Comparison of ENCODE assay signal across 19 cellular contexts in genomic region chr11:371716-372590, GRCh38. TPM values are rescaled to one million over a fixed set of nuclear protein-coding genes. Genes with fewer than 3 reads are reported as not detected.
A peak's percentile ranks its signal among the peaks of the same experiment; 100 is the strongest.
DNase-seq lines count a peak whose midpoint lies in the region; ATAC-seq, FAIRE-seq and TF ChIP-seq lines count a peak whose summit lies in the region.
"Had no signal": no experiment of that assay in that cellular context is flagged by ENCODE, and none has a peak within 500 bp of the region (broad histone marks: within the 10 kb centered on the region; RNA-seq: fewer than 3 reads in every experiment).

No MANE protein-coding gene starts in this region.

- H3K4me3 ChIP-seq in right cardiac atrium (ENCODE audit: low read length) = no peak overlapping the region
- no peak overlapping the region for H3K4me3 ChIP-seq in right atrium auricular region
- peak overlapping the region in 1 of 3 experiments; percentile 9; a peak in 1 of 6 replicates for H3K4me3 ChIP-seq in HepG2 (replicated peaks in 1 of 3; ENCODE audit: insufficient read depth in 1 of 3, low read depth in 2 of 3, low read length in 3 of 3)
- no peak overlapping the region for H3K4me3 ChIP-seq in foreskin fibroblast (ENCODE audit: low read depth in 1 of 2, low read length in 2 of 2)
- H3K4me3 ChIP-seq: lung, transverse colon had no signal

- 0 out of 2 replicates have a peak, but pooled peaks cover 4% of the 10 kb centered on the region for H4K20me1 ChIP-seq in HepG2 (ENCODE audit: insufficient read depth, low read length)

- no peak overlapping the region for H2AFZ ChIP-seq in HepG2 (ENCODE audit: low read length)

- no peak overlapping the region for H3K9ac ChIP-seq in HepG2 (ENCODE audit: insufficient read depth, low read depth, low read length)

- no peak for FAIRE-seq in HepG2 (lab: Jason Lieb, UNC)

- POLR2A ChIA-PET in HepG2 (lab: Yijun Ruan, JAX) = interaction anchor here (1.7 to 1.9 kb wide), 2 partner anchors 22 to 165 kb away, joined by 4 to 5 read pairs; partner anchors contain the start of genes BET1L, PKP3 and RIC8A

- H3K36me3 ChIP-seq in right atrium auricular region (no peaks in the 10 kb centered on the region), HepG2 (replicated peaks in 1 of 2; ENCODE audit: control insufficient read depth in 1 of 2, insufficient read depth in 2 of 2, low read length in 2 of 2) (peaks cover 0 to 11% of the 10 kb centered on the region in 2 experiments; a peak in 2 of 5 replicates)
- H3K36me3 ChIP-seq: transverse colon had no signal

- TF ChIP-seq EP300 in HepG2 (IDR thresholded peaks at IDR 0.05; ENCODE audit: low read depth in 2 of 2, low read length in 2 of 2) (no peak), HepG2 (CRISPR knock-in tag; IDR thresholded peaks at IDR 0.05; ENCODE audit: borderline replicate concordance) (no peak)

- H3K27me3 ChIP-seq in right cardiac atrium (ENCODE audit: control insufficient read depth, insufficient read depth) (no peaks in the 10 kb centered on the region), right atrium auricular region (peaks cover 0 to 17% of the 10 kb centered on the region in 2 donors), HepG2 (ENCODE audit: control insufficient read depth in 1 of 2, insufficient read depth in 2 of 2, low read length in 2 of 2) (peaks cover 4 to 13% of the 10 kb centered on the region in 2 experiments; a peak in 4 of 5 replicates)

- TF ChIP-seq CTCF in right atrium auricular region (IDR thresholded peaks at IDR 0.05) (no peak), HepG2 (CRISPR knock-in tag; IDR thresholded peaks at IDR 0.05) (no peak), foreskin fibroblast (IDR thresholded peaks at IDR 0.05; ENCODE audit: low read depth, low read length) (no peak)

- H3K4me2 ChIP-seq in HepG2 (ENCODE audit: low read depth, low read length) = no peak overlapping the region

- intact Hi-C loops in right cardiac atrium (cut with DNase I) = no loop called here
- intact Hi-C loops in HepG2 (cut with micrococcal nuclease; ENCODE audit: unreplicated experiment) = no loop called here

- CTCF ChIA-PET in HepG2 (lab: Yijun Ruan, JAX; ENCODE audit: low intra/inter-chr PET ratio, low total read pairs) = no interaction called here

- H3K4me1 Mint-ChIP-seq in T-helper 17 cell = peaks cover 21% of the 10 kb centered on the region

- no peaks in the 10 kb centered on the region for H3K79me2 ChIP-seq in HepG2 (ENCODE audit: insufficient read depth, low read length)

- peak overlapping the region; percentile 16 for H3K27ac Mint-ChIP-seq in T-helper 17 cell
- H3K27ac Mint-ChIP-seq: CD8-positive, alpha-beta T cell; endodermal cell had no signal

- peaks cover 3% of the 10 kb centered on the region for H3K36me3 Mint-ChIP-seq in T-helper 17 cell (ENCODE audit: low read depth)
- H3K36me3 Mint-ChIP-seq: CD8-positive, alpha-beta T cell had no signal

- no peaks in the 10 kb centered on the region for H3K4me1 ChIP-seq in right cardiac atrium (ENCODE audit: control insufficient read depth, insufficient read depth, low read length)
- peaks cover 0 to 10% of the 10 kb centered on the region in 2 donors for H3K4me1 ChIP-seq in right atrium auricular region
- peaks cover 56% of the 10 kb centered on the region for H3K4me1 ChIP-seq in HepG2 (ENCODE audit: insufficient read depth, low read length)

- no peaks in the 10 kb centered on the region for H3K9me3 ChIP-seq in right cardiac atrium (ENCODE audit: control insufficient read depth, low read length)
- H3K9me3 ChIP-seq in right atrium auricular region = no peaks in the 10 kb centered on the region
- H3K9me3 ChIP-seq in T-helper 17 cell (ENCODE audit: control insufficient read depth, low read length, poor library complexity, severe bottlenecking) = no peaks in the 10 kb centered on the region
- H3K9me3 ChIP-seq in HepG2 (ENCODE audit: low read length) = no peaks in the 10 kb centered on the region
- H3K9me3 ChIP-seq: transverse colon had no signal

- no peak overlapping the region for H3K27ac ChIP-seq in right cardiac atrium (ENCODE audit: low read length)
- no peak overlapping the region for H3K27ac ChIP-seq in right atrium auricular region
- no peak overlapping the region for H3K27ac ChIP-seq in HepG2 (ENCODE audit: extremely low read length, insufficient read depth, low read length)
- H3K27ac ChIP-seq: transverse colon had no signal

- no peak for ATAC-seq in right cardiac atrium
- ATAC-seq in T-helper 17 cell = no peak
- no peak for ATAC-seq in HepG2
- no peak for ATAC-seq in HG03108 (IDR thresholded peaks at IDR 0.05; ENCODE audit: unreplicated experiment)
- ATAC-seq: CD8-positive, alpha-beta T cell; naive thymus-derived CD8-positive, alpha-beta T cell had no signal

- no peak for TF ChIP-seq POLR2A in HepG2 (IDR thresholded peaks at IDR 0.05; ENCODE audit: insufficient read depth in 1 of 2, low read depth in 2 of 2, low read length in 2 of 2)

- peaks cover 16% of the 10 kb centered on the region for H3K27me3 Mint-ChIP-seq in T-helper 17 cell

- H3K4me3 Mint-ChIP-seq in T-helper 17 cell = peak overlapping the region; percentile 74

- TF ChIP-seq RAD21 in HepG2 (CRISPR knock-in tag; IDR thresholded peaks at IDR 0.05) = no peak

- no TSS peak for BruUV-seq in HepG2 (replicated peaks; lab: Mats Ljungman, UMichigan)

- in situ Hi-C loops in HepG2 (cut with HindIII; ENCODE audit: extremely low pct_ligation_motif_present, low pct_unique_long_range_greater_than_20kb) = no loop called here

- 84% methylated on average over 19 of the region's 19 CpGs for WGBS in right cardiac atrium
- WGBS in HepG2 (ENCODE audit: low lambda C conversion rate) = 83% methylated on average over 16 of the region's 19 CpGs

- DNase-seq in right cardiac atrium = peak; percentile 21 to 46 (median 38)
- no peak for DNase-seq in right atrium auricular region (ENCODE audit: low spot score)
- DNase-seq in T-helper 17 cell = no peak
- no peak for DNase-seq in HepG2 (ENCODE audit: low spot score)
- no peak for DNase-seq in superior temporal gyrus (ENCODE audit: extremely low spot score)
- no peak for DNase-seq in RKO (ENCODE audit: low spot score)
- no peak for DNase-seq in foreskin fibroblast
- DNase-seq: amniotic stem cell; CD8-positive, alpha-beta T cell; endodermal cell; islet precursor cell; NCI-H1436 treated with DMSO at 0.1 percent for 48 hours; NCI-H226; SHP77 treated with DMSO at 0.1 percent for 48 hours; transverse colon had no signal

RNA-seq across cellular contexts. Expression of gene B4GALNT4, which starts 2.7 kb away (rescaled TPM):
- 1 to 10 TPM; 1.0 to 1.6 (median 1.3) TPM for total RNA-seq in right cardiac atrium
- polyA plus RNA-seq in right cardiac atrium = 2.5 TPM
- total RNA-seq in right atrium auricular region = under 1 TPM in 1 of 2 donors, not detected in 1; 0.39 TPM
- total RNA-seq in T-helper 17 cell = 1 to 10 TPM; 6.0 to 8.6 TPM
- total RNA-seq in HepG2 (2016; rRNA removed; fragmentation: Illumina TruSeq; extraction: Trizol) = 24.8 and 50.1 TPM in 2 replicates
- 13.7 and 15.2 TPM in 2 replicates for total RNA-seq in HepG2 (2016; cell fraction: cytosol; rRNA removed; fragmentation: Illumina TruSeq; extraction: Trizol; ENCODE audit: low read depth)
- total RNA-seq in HepG2 (2016; cell fraction: insoluble cytoplasmic fraction; rRNA removed; fragmentation: Illumina TruSeq; extraction: Trizol) = 20.5 and 56.5 TPM in 2 replicates
- total RNA-seq in HepG2 (2016; cell fraction: membrane; rRNA removed; fragmentation: Illumina TruSeq; extraction: Trizol) = 36.4 and 42.9 TPM in 2 replicates
- 47.2 and 48.9 TPM in 2 replicates for total RNA-seq in HepG2 (2016; cell fraction: nucleus; rRNA removed; fragmentation: Illumina TruSeq; extraction: Trizol)
- 30.5 and 34.4 TPM in 2 replicates for polyA plus RNA-seq in HepG2 (2011; rRNA removed)
- polyA plus RNA-seq in HepG2 (2011; cell fraction: cytosol; rRNA removed) = 18.4 and 40.1 TPM in 2 replicates
- polyA plus RNA-seq in HepG2 (2011; cell fraction: nucleus; rRNA removed) = 268 and 442 TPM in 2 replicates
- polyA plus RNA-seq in HepG2 (2012) = 19.2 and 34.3 TPM in 2 replicates
- polyA plus RNA-seq in HepG2 (2016; cell fraction: cytosol; fragmentation: Illumina TruSeq; extraction: Trizol; ENCODE audit: low read depth) = 11.8 and 14.2 TPM in 2 replicates
- 26.0 and 28.4 TPM in 2 replicates for polyA plus RNA-seq in HepG2 (2016; cell fraction: insoluble cytoplasmic fraction; fragmentation: Illumina TruSeq; extraction: Trizol; ENCODE audit: low read depth)
- 26.2 and 30.9 TPM in 2 replicates for polyA plus RNA-seq in HepG2 (2016; cell fraction: membrane; fragmentation: Illumina TruSeq; extraction: Trizol; ENCODE audit: low read depth)
- polyA plus RNA-seq in HepG2 (2016; cell fraction: nucleus; fragmentation: Illumina TruSeq; extraction: Trizol; ENCODE audit: insufficient read depth, low read depth) = 152 and 159 TPM in 2 replicates
- 0.07 and 19.7 TPM in 2 replicates for polyA minus RNA-seq in HepG2 (2011; rRNA and poly(A)+ RNA removed; ENCODE audit: low replicate concordance)
- polyA minus RNA-seq in HepG2 (2011; cell fraction: cytosol; rRNA and poly(A)+ RNA removed) = 10.4 and 11.1 TPM in 2 replicates
- polyA minus RNA-seq in HepG2 (2011; cell fraction: nucleus; rRNA and poly(A)+ RNA removed) = 16.9 and 22.4 TPM in 2 replicates

RNA-seq across cellular contexts. Expression of gene PKP3, which starts 22.1 kb away (rescaled TPM):
- under 1 TPM; 0.26 to 0.88 (median 0.63) TPM for total RNA-seq in right cardiac atrium
- polyA plus RNA-seq in right cardiac atrium = 0.36 TPM
- 1 to 10 TPM in 1 of 2 donors, under 1 TPM in 1; 0.43 to 1.0 TPM for total RNA-seq in right atrium auricular region
- total RNA-seq in T-helper 17 cell = not detected
- 21.1 and 28.7 TPM in 2 replicates for total RNA-seq in HepG2 (2016; rRNA removed; fragmentation: Illumina TruSeq; extraction: Trizol)
- total RNA-seq in HepG2 (2016; cell fraction: cytosol; rRNA removed; fragmentation: Illumina TruSeq; extraction: Trizol; ENCODE audit: low read depth) = 5.8 and 6.9 TPM in 2 replicates
- 17.5 and 29.7 TPM in 2 replicates for total RNA-seq in HepG2 (2016; cell fraction: insoluble cytoplasmic fraction; rRNA removed; fragmentation: Illumina TruSeq; extraction: Trizol)
- total RNA-seq in HepG2 (2016; cell fraction: membrane; rRNA removed; fragmentation: Illumina TruSeq; extraction: Trizol) = 13.9 and 14.9 TPM in 2 replicates
- total RNA-seq in HepG2 (2016; cell fraction: nucleus; rRNA removed; fragmentation: Illumina TruSeq; extraction: Trizol) = 14.5 and 19.8 TPM in 2 replicates
- polyA plus RNA-seq in HepG2 (2011; rRNA removed) = 18.0 and 25.1 TPM in 2 replicates
- 13.8 and 24.2 TPM in 2 replicates for polyA plus RNA-seq in HepG2 (2011; cell fraction: cytosol; rRNA removed)
- 59.8 and 70.5 TPM in 2 replicates for polyA plus RNA-seq in HepG2 (2011; cell fraction: nucleus; rRNA removed)
- 12.9 and 13.0 TPM in 2 replicates for polyA plus RNA-seq in HepG2 (2012)
- 4.6 and 4.9 TPM in 2 replicates for polyA plus RNA-seq in HepG2 (2016; cell fraction: cytosol; fragmentation: Illumina TruSeq; extraction: Trizol; ENCODE audit: low read depth)
- 22.3 and 24.1 TPM in 2 replicates for polyA plus RNA-seq in HepG2 (2016; cell fraction: insoluble cytoplasmic fraction; fragmentation: Illumina TruSeq; extraction: Trizol; ENCODE audit: low read depth)
- polyA plus RNA-seq in HepG2 (2016; cell fraction: membrane; fragmentation: Illumina TruSeq; extraction: Trizol; ENCODE audit: low read depth) = 7.9 and 9.3 TPM in 2 replicates
- 38.2 and 40.1 TPM in 2 replicates for polyA plus RNA-seq in HepG2 (2016; cell fraction: nucleus; fragmentation: Illumina TruSeq; extraction: Trizol; ENCODE audit: insufficient read depth, low read depth)
- polyA minus RNA-seq in HepG2 (2011; rRNA and poly(A)+ RNA removed; ENCODE audit: low replicate concordance) = 30.4 and 42.3 TPM in 2 replicates
- polyA minus RNA-seq in HepG2 (2011; cell fraction: cytosol; rRNA and poly(A)+ RNA removed) = 24.6 and 25.2 TPM in 2 replicates
- polyA minus RNA-seq in HepG2 (2011; cell fraction: nucleus; rRNA and poly(A)+ RNA removed) = 9.9 and 14.7 TPM in 2 replicates
- total RNA-seq: T-helper 1 cell treated with Interleukin-12 subunit alpha and Interleukin-12 subunit beta and Interleukin-4 antibody, amounts not matched to agents 30 ng/mL and 1 ng/mL, for 36 hours had no signal

RNA-seq across cellular contexts. Expression of gene SIGIRR, which starts 42.8 kb away (rescaled TPM):
- 10 to 100 TPM; 28.6 to 42.4 (median 35.1) TPM for total RNA-seq in right cardiac atrium
- 61.8 TPM for polyA plus RNA-seq in right cardiac atrium
- 10 to 100 TPM; 26.6 to 33.3 TPM for total RNA-seq in right atrium auricular region
- total RNA-seq in T-helper 17 cell = 100 to 1,000 TPM; 353 to 409 TPM
- total RNA-seq in HepG2 (2016; rRNA removed; fragmentation: Illumina TruSeq; extraction: Trizol) = 0.80 and 2.1 TPM in 2 replicates
- 1.7 and 1.8 TPM in 2 replicates for total RNA-seq in HepG2 (2016; cell fraction: cytosol; rRNA removed; fragmentation: Illumina TruSeq; extraction: Trizol; ENCODE audit: low read depth)
- 1.4 and 2.0 TPM in 2 replicates for total RNA-seq in HepG2 (2016; cell fraction: insoluble cytoplasmic fraction; rRNA removed; fragmentation: Illumina TruSeq; extraction: Trizol)
- total RNA-seq in HepG2 (2016; cell fraction: membrane; rRNA removed; fragmentation: Illumina TruSeq; extraction: Trizol) = 2.1 and 2.2 TPM in 2 replicates
- total RNA-seq in HepG2 (2016; cell fraction: nucleus; rRNA removed; fragmentation: Illumina TruSeq; extraction: Trizol) = 1.8 and 1.9 TPM in 2 replicates
- polyA plus RNA-seq in HepG2 (2011; rRNA removed) = 1.2 and 2.1 TPM in 2 replicates
- 1.1 and 2.0 TPM in 2 replicates for polyA plus RNA-seq in HepG2 (2011; cell fraction: cytosol; rRNA removed)
- polyA plus RNA-seq in HepG2 (2011; cell fraction: nucleus; rRNA removed) = 4.9 and 10.2 TPM in 2 replicates
- polyA plus RNA-seq in HepG2 (2012) = 1.6 and 2.0 TPM in 2 replicates
- 1.6 and 2.7 TPM in 2 replicates for polyA plus RNA-seq in HepG2 (2016; cell fraction: cytosol; fragmentation: Illumina TruSeq; extraction: Trizol; ENCODE audit: low read depth)
- 1.0 and 2.1 TPM in 2 replicates for polyA plus RNA-seq in HepG2 (2016; cell fraction: insoluble cytoplasmic fraction; fragmentation: Illumina TruSeq; extraction: Trizol; ENCODE audit: low read depth)
- polyA plus RNA-seq in HepG2 (2016; cell fraction: membrane; fragmentation: Illumina TruSeq; extraction: Trizol; ENCODE audit: low read depth) = 2.8 and 4.3 TPM in 2 replicates
- 5.7 and 7.3 TPM in 2 replicates for polyA plus RNA-seq in HepG2 (2016; cell fraction: nucleus; fragmentation: Illumina TruSeq; extraction: Trizol; ENCODE audit: insufficient read depth, low read depth)
- polyA minus RNA-seq in HepG2 (2011; rRNA and poly(A)+ RNA removed; ENCODE audit: low replicate concordance) = 2.3 and 4.3 TPM in 2 replicates
- 1.5 and 1.8 TPM in 2 replicates for polyA minus RNA-seq in HepG2 (2011; cell fraction: cytosol; rRNA and poly(A)+ RNA removed)
- not detected in 2 replicates for polyA minus RNA-seq in HepG2 (2011; cell fraction: nucleus; rRNA and poly(A)+ RNA removed)

RNA-seq across cellular contexts. Expression of gene IFITM3, which starts 51.3 kb away (rescaled TPM):
- total RNA-seq in right cardiac atrium (100 to 1,000 TPM; 263 to 569 (median 519) TPM), right atrium auricular region (100 to 1,000 TPM; 156 to 372 TPM), T-helper 17 cell (10 to 100 TPM in 1 of 2 donors, 1 to 10 TPM in 1; 2.5 to 25.2 TPM), HepG2 (2016; rRNA removed; fragmentation: Illumina TruSeq; extraction: Trizol) (30.0 and 52.6 TPM in 2 replicates)
- polyA plus RNA-seq in right cardiac atrium (749 TPM), HepG2 (2011; rRNA removed) (163 and 182 TPM in 2 replicates)
- total RNA-seq in HepG2 (2016; cell fraction: cytosol; rRNA removed; fragmentation: Illumina TruSeq; extraction: Trizol; ENCODE audit: low read depth) = 16.1 and 19.2 TPM in 2 replicates
- 27.9 and 45.1 TPM in 2 replicates for total RNA-seq in HepG2 (2016; cell fraction: insoluble cytoplasmic fraction; rRNA removed; fragmentation: Illumina TruSeq; extraction: Trizol)
- total RNA-seq in HepG2 (2016; cell fraction: membrane; rRNA removed; fragmentation: Illumina TruSeq; extraction: Trizol) = 15.2 and 16.4 TPM in 2 replicates
- total RNA-seq in HepG2 (2016; cell fraction: nucleus; rRNA removed; fragmentation: Illumina TruSeq; extraction: Trizol) = 36.7 and 42.1 TPM in 2 replicates
- 316 and 459 TPM in 2 replicates for polyA plus RNA-seq in HepG2 (2011; cell fraction: cytosol; rRNA removed)
- polyA plus RNA-seq in HepG2 (2011; cell fraction: nucleus; rRNA removed) = 94.3 and 120 TPM in 2 replicates
- 183 and 441 TPM in 2 replicates for polyA plus RNA-seq in HepG2 (2012)
- 87.8 and 96.5 TPM in 2 replicates for polyA plus RNA-seq in HepG2 (2016; cell fraction: cytosol; fragmentation: Illumina TruSeq; extraction: Trizol; ENCODE audit: low read depth)
- 109 and 136 TPM in 2 replicates for polyA plus RNA-seq in HepG2 (2016; cell fraction: insoluble cytoplasmic fraction; fragmentation: Illumina TruSeq; extraction: Trizol; ENCODE audit: low read depth)
- polyA plus RNA-seq in HepG2 (2016; cell fraction: membrane; fragmentation: Illumina TruSeq; extraction: Trizol; ENCODE audit: low read depth) = 64.1 and 65.9 TPM in 2 replicates
- 219 and 229 TPM in 2 replicates for polyA plus RNA-seq in HepG2 (2016; cell fraction: nucleus; fragmentation: Illumina TruSeq; extraction: Trizol; ENCODE audit: insufficient read depth, low read depth)
- 405 and 668 TPM in 2 replicates for polyA minus RNA-seq in HepG2 (2011; rRNA and poly(A)+ RNA removed; ENCODE audit: low replicate concordance)
- 180 and 184 TPM in 2 replicates for polyA minus RNA-seq in HepG2 (2011; cell fraction: cytosol; rRNA and poly(A)+ RNA removed)
- polyA minus RNA-seq in HepG2 (2011; cell fraction: nucleus; rRNA and poly(A)+ RNA removed) = 31.3 and 46.7 TPM in 2 replicates

RNA-seq across cellular contexts. Expression of gene IFITM1, which starts 58.1 kb away (rescaled TPM):
- total RNA-seq in right cardiac atrium = 100 to 1,000 TPM in 3 of 4 donors, 10 to 100 TPM in 1; 85.0 to 169 (median 116) TPM
- polyA plus RNA-seq in right cardiac atrium = 235 TPM
- 100 to 1,000 TPM in 1 of 2 donors, 10 to 100 TPM in 1; 82.3 to 241 TPM for total RNA-seq in right atrium auricular region
- total RNA-seq in T-helper 17 cell = 100 to 1,000 TPM; 344 to 363 TPM
- 0.38 TPM in 1 of 2 replicates, not detected in the other for total RNA-seq in HepG2 (2016; rRNA removed; fragmentation: Illumina TruSeq; extraction: Trizol)
- total RNA-seq in HepG2 (2016; cell fraction: cytosol; rRNA removed; fragmentation: Illumina TruSeq; extraction: Trizol; ENCODE audit: low read depth) = not detected in 2 replicates
- 0.24 TPM in 1 of 2 replicates, not detected in the other for total RNA-seq in HepG2 (2016; cell fraction: insoluble cytoplasmic fraction; rRNA removed; fragmentation: Illumina TruSeq; extraction: Trizol)
- 0.34 TPM in 1 of 2 replicates, not detected in the other for total RNA-seq in HepG2 (2016; cell fraction: membrane; rRNA removed; fragmentation: Illumina TruSeq; extraction: Trizol)
- total RNA-seq in HepG2 (2016; cell fraction: nucleus; rRNA removed; fragmentation: Illumina TruSeq; extraction: Trizol) = not detected in 2 replicates
- 11.1 and 18.7 TPM in 2 replicates for polyA plus RNA-seq in HepG2 (2011; rRNA removed)
- polyA plus RNA-seq in HepG2 (2011; cell fraction: cytosol; rRNA removed) = 15.6 and 17.2 TPM in 2 replicates
- polyA plus RNA-seq in HepG2 (2011; cell fraction: nucleus; rRNA removed) = 4.5 and 6.7 TPM in 2 replicates
- polyA plus RNA-seq in HepG2 (2012) = 5.0 and 18.1 TPM in 2 replicates
- 0.40 and 0.62 TPM in 2 replicates for polyA plus RNA-seq in HepG2 (2016; cell fraction: cytosol; fragmentation: Illumina TruSeq; extraction: Trizol; ENCODE audit: low read depth)
- not detected in 2 replicates for polyA plus RNA-seq in HepG2 (2016; cell fraction: insoluble cytoplasmic fraction; fragmentation: Illumina TruSeq; extraction: Trizol; ENCODE audit: low read depth)
- 0.41 TPM in 1 of 2 replicates, not detected in the other for polyA plus RNA-seq in HepG2 (2016; cell fraction: membrane; fragmentation: Illumina TruSeq; extraction: Trizol; ENCODE audit: low read depth)
- 0.85 and 1.3 TPM in 2 replicates for polyA plus RNA-seq in HepG2 (2016; cell fraction: nucleus; fragmentation: Illumina TruSeq; extraction: Trizol; ENCODE audit: insufficient read depth, low read depth)
- 15.4 and 536 TPM in 2 replicates for polyA minus RNA-seq in HepG2 (2011; rRNA and poly(A)+ RNA removed; ENCODE audit: low replicate concordance)
- polyA minus RNA-seq in HepG2 (2011; cell fraction: cytosol; rRNA and poly(A)+ RNA removed) = 4.5 and 5.8 TPM in 2 replicates
- polyA minus RNA-seq in HepG2 (2011; cell fraction: nucleus; rRNA and poly(A)+ RNA removed) = 1.5 and 2.7 TPM in 2 replicates

Comparison
In these comparisons a context has a peak if more than half of its experiments do, and no peak if none do; other contexts are left out.
1. DNase-seq: peak in right cardiac atrium (3 of 3); none in right atrium auricular region (single experiment), T-helper 17 cell (0 of 3), HepG2 (single experiment), superior temporal gyrus (single experiment), RKO (single experiment) and foreskin fibroblast (0 of 2).
2. RNA of gene SIGIRR, which starts 42.8 kb away (total RNA-seq): 353 to 409 TPM in T-helper 17 cell, 28.6 to 42.4 TPM in right cardiac atrium and 26.6 to 33.3 TPM in right atrium auricular region; 0.80 to 2.2 TPM in HepG2; every median in the first group is over 4 times any median in the second.